In genomic region chr2:8681786-8682692, GRCh38 we compare ENCODE assay signal across 1 cellular context.
TF ChIP-seq lines count a peak whose summit lies in the region.

Gene ID2, plus strand, starts transcription at chr2:8682056. Its CDS starts 110 bp downstream, at chr2:8682166.

TF ChIP-seq in HepG2, 621 proteins besides CTCF, POLR2A, EP300 and RAD21 (continued from another document and continues in another):
- TF ChIP-seq HMGXB3 (CRISPR knock-in tag; IDR thresholded peaks at IDR 0.05; ENCODE audit: borderline replicate concordance) (peak; percentile 76; the same call in 1 of the 2 replicates), NFATC3 (CRISPR knock-in tag; IDR thresholded peaks at IDR 0.05) (peak; percentile 80; the same call in 1 of the 2 replicates), ZNF441 (CRISPR knock-in tag; IDR thresholded peaks at IDR 0.05; ENCODE audit: borderline replicate concordance) (peak; percentile 89), ZNF800 (CRISPR knock-in tag; IDR thresholded peaks at IDR 0.05) (peak; percentile 86), GFI1 (CRISPR knock-in tag; IDR thresholded peaks at IDR 0.05; ENCODE audit: borderline replicate concordance) (peak; percentile 56), ZFP82 (CRISPR knock-in tag; IDR thresholded peaks at IDR 0.05; ENCODE audit: borderline replicate concordance) (peak; percentile 98; the same call in 1 of the 2 replicates), FOXP4 (CRISPR knock-in tag; IDR thresholded peaks at IDR 0.05) (peak; percentile 70; the same call in 1 of the 2 replicates), USF2 (IDR thresholded peaks at IDR 0.05; ENCODE audit: low read depth, low read length) (no peak), USF2 (CRISPR knock-in tag; IDR thresholded peaks at IDR 0.05; ENCODE audit: borderline replicate concordance) (no peak), FIP1L1 (IDR thresholded peaks at IDR 0.05; ENCODE audit: borderline replicate concordance, insufficient read depth, low read depth, low read length) (no peak), PHF8 (CRISPR knock-in tag; IDR thresholded peaks at IDR 0.05) (peak; percentile 75), ZBTB2 (CRISPR knock-in tag; IDR thresholded peaks at IDR 0.05; ENCODE audit: low read depth) (peak; percentile 65; the same call in 1 of the 2 replicates), ZNF790 (CRISPR knock-in tag; IDR thresholded peaks at IDR 0.05; ENCODE audit: borderline replicate concordance) (peak; percentile 67; the same call in 1 of the 2 replicates), HNF4A (CRISPR knock-in tag; IDR thresholded peaks at IDR 0.05) (0 out of 2 replicates have a peak, but pooled peaks have one; percentile 38), MLLT10 (CRISPR knock-in tag; IDR thresholded peaks at IDR 0.05) (no peak), HOXA3 (CRISPR knock-in tag; IDR thresholded peaks at IDR 0.05) (peak; percentile 81), TEF (CRISPR knock-in tag; IDR thresholded peaks at IDR 0.05) (peak; percentile 89; the same call in 1 of the 2 replicates), ZSCAN21 (CRISPR knock-in tag; IDR thresholded peaks at IDR 0.05; ENCODE audit: borderline replicate concordance) (peak; percentile 83), DDIT3 (CRISPR knock-in tag; IDR thresholded peaks at IDR 0.05) (0 out of 2 replicates have a peak, but pooled peaks have one; percentile 84), SMAD9 (CRISPR knock-in tag; IDR thresholded peaks at IDR 0.05) (peak; percentile 70; the same call in 1 of the 2 replicates), MXD1 (CRISPR knock-in tag; IDR thresholded peaks at IDR 0.05) (peak; percentile 88), ZBTB3 (CRISPR knock-in tag; IDR thresholded peaks at IDR 0.05; ENCODE audit: borderline replicate concordance, low read depth) (no peak; the same call in 1 of the 2 replicates), PHF21A (CRISPR knock-in tag; IDR thresholded peaks at IDR 0.05) (no peak), ZNF607 (CRISPR knock-in tag; IDR thresholded peaks at IDR 0.05; ENCODE audit: borderline replicate concordance) (peak; percentile 80), ZNF460 (CRISPR knock-in tag; IDR thresholded peaks at IDR 0.05; ENCODE audit: borderline replicate concordance) (peak; percentile 28; the same call in 1 of the 2 replicates), NFE2L2 (IDR thresholded peaks at IDR 0.05; ENCODE audit: low read length) (peak; percentile 19; the same call in 1 of the 2 replicates), ZNF431 (CRISPR knock-in tag; IDR thresholded peaks at IDR 0.05; ENCODE audit: borderline replicate concordance, low read depth) (peak; percentile 89; the same call in 1 of the 2 replicates), TCF7 (IDR thresholded peaks at IDR 0.05; ENCODE audit: low read depth) (peak; percentile 23; the same call in 1 of the 2 replicates), YEATS2 (CRISPR knock-in tag; IDR thresholded peaks at IDR 0.05; ENCODE audit: borderline replicate concordance) (peak; percentile 61; the same call in 1 of the 2 replicates), ZNF136 (CRISPR knock-in tag; IDR thresholded peaks at IDR 0.05; ENCODE audit: low read depth) (peak; percentile 41), BORCS8-MEF2B (CRISPR knock-in tag; IDR thresholded peaks at IDR 0.05) (peak; percentile 84), NPAS2 (CRISPR knock-in tag; IDR thresholded peaks at IDR 0.05; ENCODE audit: borderline replicate concordance) (no peak), ZNF138 (CRISPR knock-in tag; IDR thresholded peaks at IDR 0.05; ENCODE audit: low read depth) (0 out of 2 replicates have a peak, but pooled peaks have one; percentile 77), ETS1 (CRISPR knock-in tag; IDR thresholded peaks at IDR 0.05) (no peak; the same call in 1 of the 2 replicates), RFX3 (CRISPR knock-in tag; IDR thresholded peaks at IDR 0.05) (peak; percentile 56), MAFF (IDR thresholded peaks at IDR 0.05; ENCODE audit: low read depth, low read length) (peak; percentile 18; the same call in 1 of the 2 replicates), SRF (IDR thresholded peaks at IDR 0.05; ENCODE audit: low read depth, low read length) (no peak), ZNF616 (CRISPR knock-in tag; IDR thresholded peaks at IDR 0.05; ENCODE audit: low read depth) (peak; percentile 90; the same call in 1 of the 2 replicates), ZNF143 (CRISPR knock-in tag; IDR thresholded peaks at IDR 0.05) (peak; percentile 33; the same call in 1 of the 2 replicates), HOXD1 (CRISPR knock-in tag; IDR thresholded peaks at IDR 0.05) (peak; percentile 95), GZF1 (CRISPR knock-in tag; IDR thresholded peaks at IDR 0.05) (peak; percentile 83; the same call in 1 of the 2 replicates), FOXO4 (CRISPR knock-in tag; conservative IDR thresholded peaks at IDR 0.05) (peak; percentile 96; the same call in 1 of the 2 replicates), ZNF160 (CRISPR knock-in tag; IDR thresholded peaks at IDR 0.05) (peak; percentile 95), SOX6 (IDR thresholded peaks at IDR 0.05) (no peak), SOX6 (CRISPR knock-in tag; IDR thresholded peaks at IDR 0.05) (peak; percentile 86)
